Comparison of ENCODE assay signal across 24 cellular contexts in genomic region chr9:98888794-98889495, GRCh38. TPM values are rescaled to one million over a fixed set of nuclear protein-coding genes. Genes with fewer than 3 reads are reported as not detected.
DNase-seq lines count a peak whose midpoint lies in the region; ATAC-seq and TF ChIP-seq lines count a peak whose summit lies in the region.
"Had no signal": no experiment of that assay in that cellular context is flagged by ENCODE, and none has a peak within 500 bp of the region (broad histone marks: within the 10 kb centered on the region; RNA-seq: fewer than 3 reads in every experiment).

No MANE protein-coding gene starts in this region.

- peak overlapping the region; percentile 60; the same call in 1 of the 2 replicates for H2AK5ac ChIP-seq in IMR-90 (ENCODE audit: low read depth, low read length)

- H4K5ac ChIP-seq in IMR-90 (ENCODE audit: low read depth, low read length): peak overlapping the region; percentile 39; the same call in 1 of the 2 replicates

- H3K27me3 ChIP-seq in IMR-90 (ENCODE audit: control insufficient read depth, insufficient read depth, low read length) (no peaks in the 10 kb centered on the region), right cardiac atrium (ENCODE audit: control insufficient read depth, insufficient read depth) (no peaks in the 10 kb centered on the region), suprapubic skin (no peaks in the 10 kb centered on the region), right lobe of liver (no peaks in the 10 kb centered on the region)
- H3K27me3 ChIP-seq: esophagus squamous epithelium had no signal

- H3K4me1 ChIP-seq in IMR-90 (ENCODE audit: control insufficient read depth, insufficient read depth, low read length): peaks cover 14% of the 10 kb centered on the region
- peaks cover 28% of the 10 kb centered on the region for H3K4me1 ChIP-seq in right cardiac atrium (ENCODE audit: control insufficient read depth, insufficient read depth, low read length)
- H3K4me1 ChIP-seq in suprapubic skin: peaks cover 27% of the 10 kb centered on the region
- H3K4me1 ChIP-seq in right lobe of liver: no peaks in the 10 kb centered on the region
- H3K4me1 ChIP-seq: parathyroid adenoma had no signal

- no CpG with 5 or more reads among the region's 5 CpGs for WGBS in IMR-90 (ENCODE audit: extremely low coverage in 2 of 2, insufficient read length in 1 of 2), 2 experiments
- 49% methylated on average over 5 of the region's 5 CpGs for WGBS in right cardiac atrium
- 64% methylated on average over 5 of the region's 5 CpGs for WGBS in suprapubic skin
- 70% methylated on average over 4 of the region's 5 CpGs for WGBS in right lobe of liver (ENCODE audit: insufficient coverage, low coverage, low lambda C conversion rate, missing lambda C conversion rate)

- BruUV-seq in IMR-90 (replicated peaks; lab: Mats Ljungman, UMichigan): no TSS peak

- no peaks in the 10 kb centered on the region for H3K9me3 ChIP-seq in IMR-90 (ENCODE audit: control insufficient read depth, insufficient read depth, low read length)
- no peaks in the 10 kb centered on the region for H3K9me3 ChIP-seq in right cardiac atrium (ENCODE audit: control insufficient read depth, low read length)
- no peaks in the 10 kb centered on the region for H3K9me3 ChIP-seq in suprapubic skin
- H3K9me3 ChIP-seq in right lobe of liver: no peaks in the 10 kb centered on the region
- H3K9me3 ChIP-seq: esophagus squamous epithelium, thoracic aorta had no signal

- 0 out of 4 replicates have a peak overlapping the region, but pooled peaks of 1 of the 2 experiments have one; percentile 30 for H4K8ac ChIP-seq in IMR-90 (ENCODE audit: low read depth in 2 of 2, low read length in 2 of 2)

- no peak for TF ChIP-seq POLR2A in IMR-90 (IDR thresholded peaks at IDR 0.05; ENCODE audit: low read depth, low read length)
- TF ChIP-seq POLR2A in suprapubic skin (IDR thresholded peaks at IDR 0.05): no peak
- no peak for TF ChIP-seq POLR2A in right lobe of liver (IDR thresholded peaks at IDR 0.05)

- peak; percentile 24; the same call in 1 of the 2 replicates for ATAC-seq in IMR-90 (ENCODE audit: low read depth)
- peak; percentile 49 to 80 for ATAC-seq in right cardiac atrium
- ATAC-seq in right lobe of liver: no peak
- ATAC-seq in GM18909 (IDR thresholded peaks at IDR 0.05; ENCODE audit: poor library complexity, unreplicated experiment): no peak
- ATAC-seq: activated CD4-positive, alpha-beta T cell treated with anti-CD3 and anti-CD28 coated beads for 36 hours; activated naive CD8-positive, alpha-beta T cell treated with anti-CD3 and anti-CD28 coated beads, Interleukin-2, amount 50 U/mL, for 24 hours; natural killer cell treated with Interleukin-12 subunit alpha and Interleukin-12 subunit beta and Interleukin-15 and Interleukin-18, amount 100 ng/mL, for 72 hours had no signal

- H3K9me1 ChIP-seq in IMR-90 (ENCODE audit: insufficient read depth, low read length): peaks cover 10% of the 10 kb centered on the region

- H3K79me1 ChIP-seq in IMR-90 (ENCODE audit: low read depth in 1 of 2, low read length in 2 of 2): no peaks in the 10 kb centered on the region

- POLR2A ChIA-PET in IMR-90 (lab: Charles Lee; ENCODE audit: unreplicated experiment): no interaction called here

- peak overlapping the region; percentile 67 for H4K91ac ChIP-seq in IMR-90 (ENCODE audit: insufficient read depth, low read depth, low read length)

- H3K4me2 ChIP-seq in IMR-90 (ENCODE audit: low read depth, low read length): no peak overlapping the region

- H2AK9ac ChIP-seq in IMR-90 (replicated peaks; ENCODE audit: low read depth, low read length, poor library complexity): no peak overlapping the region

- CTCF ChIA-PET in IMR-90 (lab: Yijun Ruan, JAX): no interaction called here

- H3K4me3 ChIP-seq in IMR-90 (ENCODE audit: insufficient read depth, low read depth, low read length): no peak overlapping the region
- no peak overlapping the region for H3K4me3 ChIP-seq in right cardiac atrium (ENCODE audit: low read length)
- H3K4me3 ChIP-seq in suprapubic skin: no peak overlapping the region
- no peak overlapping the region for H3K4me3 ChIP-seq in right lobe of liver
- H3K4me3 ChIP-seq: esophagus squamous epithelium, thoracic aorta had no signal

- no peak overlapping the region for H3K9ac ChIP-seq in IMR-90 (ENCODE audit: low read depth, low read length)
- H3K9ac ChIP-seq: parathyroid adenoma had no signal

- TF ChIP-seq RAD21 in IMR-90 (IDR thresholded peaks at IDR 0.05; ENCODE audit: low read length): no peak

- H2BK120ac ChIP-seq in IMR-90 (ENCODE audit: low read depth, low read length): peak overlapping the region; percentile 44; the same call in 1 of the 2 replicates

- H3K56ac ChIP-seq in IMR-90 (ENCODE audit: extremely low read depth, insufficient read depth, low read length): no peak overlapping the region

- no peak overlapping the region for H3K23ac ChIP-seq in IMR-90 (ENCODE audit: low read depth, low read length)

- H3K36me3 ChIP-seq in IMR-90 (ENCODE audit: control insufficient read depth, insufficient read depth, low read length) (no peaks in the 10 kb centered on the region), suprapubic skin (no peaks in the 10 kb centered on the region), right lobe of liver (no peaks in the 10 kb centered on the region)
- H3K36me3 ChIP-seq: esophagus squamous epithelium, thoracic aorta had no signal

- no peak overlapping the region; the same call in 1 of the 2 replicates for H3K14ac ChIP-seq in IMR-90 (replicated peaks; ENCODE audit: low read depth, low read length)

- peak overlapping the region; percentile 17; the same call in 1 of the 2 replicates for H3K27ac ChIP-seq in IMR-90 (ENCODE audit: insufficient read depth, low read length)
- H3K27ac ChIP-seq in right cardiac atrium (ENCODE audit: low read length): peak overlapping the region; percentile 73
- H3K27ac ChIP-seq in suprapubic skin: peak overlapping the region; percentile 29
- H3K27ac ChIP-seq in right lobe of liver: no peak overlapping the region
- H3K27ac ChIP-seq: parathyroid adenoma, RWPE1, thoracic aorta had no signal

- H2BK15ac ChIP-seq in IMR-90 (ENCODE audit: low read depth, low read length): peak overlapping the region; percentile 52; the same call in 1 of the 3 replicates

- dilution Hi-C loops in IMR-90 (cut with HindIII; ENCODE audit: low sequenced_read_pairs, unreplicated experiment): no loop called here

- no peak overlapping the region for H2BK5ac ChIP-seq in IMR-90 (ENCODE audit: low read depth, low read length, poor library complexity, severe bottlenecking)

- intact Hi-C loops in IMR-90 (cut with micrococcal nuclease): no loop called here
- intact Hi-C loops in right cardiac atrium (cut with DNase I): no loop called here
- intact Hi-C loops in right lobe of liver (cut with DNase I): no loop called here

- no peaks in the 10 kb centered on the region for H4K20me1 ChIP-seq in IMR-90 (ENCODE audit: insufficient read depth, low read length)

- no peak for TF ChIP-seq EP300 in suprapubic skin (IDR thresholded peaks at IDR 0.05)

- peak overlapping the region; percentile 46 for H3K4ac ChIP-seq in IMR-90 (ENCODE audit: low read depth, low read length)

- TF ChIP-seq CTCF in IMR-90 (conservative IDR thresholded peaks at IDR 0.05; ENCODE audit: low read depth, low read length): no peak
- TF ChIP-seq CTCF in suprapubic skin (IDR thresholded peaks at IDR 0.05): no peak
- no peak for TF ChIP-seq CTCF in right lobe of liver (IDR thresholded peaks at IDR 0.05)

- H3K18ac ChIP-seq in IMR-90 (ENCODE audit: low read depth, low read length): peak overlapping the region; percentile 33; the same call in 1 of the 2 replicates

- H2AFZ ChIP-seq in IMR-90 (replicated peaks; ENCODE audit: low read length, poor library complexity): no peak overlapping the region
- H2AFZ ChIP-seq: parathyroid adenoma had no signal

- DNase-seq in IMR-90 (peak; percentile 27), dedifferentiated amniotic fluid mesenchymal stem cell (ENCODE audit: extremely low spot score) (peak; percentile 69), right cardiac atrium (peak in 2 of 3 donors; percentile 42 to 73), suprapubic skin (ENCODE audit: low spot score in 2 of 2) (no peak), right lobe of liver (no peak), NCI-H1436 (lab: John Stamatoyannopoulos, UW) (no peak)
- DNase-seq: activated CD4-positive, alpha-beta T cell treated with anti-CD3 and anti-CD28 coated beads for 36 hours; activated naive CD8-positive, alpha-beta T cell treated with anti-CD3 and anti-CD28 coated beads, Interleukin-2, amount 50 U/mL, for 24 hours; caudate nucleus; effector CD8-positive, alpha-beta T cell; esophagus squamous epithelium; HFFc6; hippocampal formation; islet precursor cell; KBM-7; mesendoderm; NCI-H2081 treated with DMSO at 0.1 percent for 48 hours; NCI-H510A had no signal

- in situ Hi-C loops in IMR-90 (cut with MboI; ENCODE audit: low sequenced_read_pairs): no loop called here

- H2BK20ac ChIP-seq in IMR-90 (ENCODE audit: low read depth, low read length): peak overlapping the region; percentile 77

TF ChIP-seq in IMR-90, 13 proteins besides CTCF, POLR2A, EP300 and RAD21 (continues in another document):
- TF ChIP-seq SMC3 (IDR thresholded peaks at IDR 0.05; ENCODE audit: low read depth, low read length) (no peak), RFX5 (IDR thresholded peaks at IDR 0.05; ENCODE audit: low read depth, low read length) (no peak), BHLHE40 (IDR thresholded peaks at IDR 0.05; ENCODE audit: low read depth, low read length) (no peak), CEBPB (IDR thresholded peaks at IDR 0.05; ENCODE audit: low read depth, low read length) (no peak), NFE2L2 (IDR thresholded peaks at IDR 0.05; ENCODE audit: low read depth, low read length) (no peak), MXI1 (IDR thresholded peaks at IDR 0.05; ENCODE audit: borderline replicate concordance, low read depth, low read length) (no peak), MAZ (IDR thresholded peaks at IDR 0.05; ENCODE audit: borderline replicate concordance, low read depth, low read length) (no peak), FOS (IDR thresholded peaks at IDR 0.05; ENCODE audit: low read depth, low read length) (no peak)

RNA-seq across cellular contexts. Expression of gene COL15A1, which starts 54.8 kb away (rescaled TPM):
- total RNA-seq in IMR-90 (2012; rRNA removed): 1.9 and 2.2 TPM in 2 replicates
- polyA plus RNA-seq in IMR-90 (2012; rRNA removed): 3.1 and 3.7 TPM in 2 replicates
- polyA plus RNA-seq in IMR-90 (2012; cell fraction: cytosol; rRNA removed): 1.9 and 4.0 TPM in 2 replicates
- 4.3 and 4.6 TPM in 2 replicates for polyA plus RNA-seq in IMR-90 (2012; cell fraction: nucleus; rRNA removed; ENCODE audit: low replicate concordance)
- 10 to 100 TPM; 34.7 to 87.1 (median 63.5) TPM for total RNA-seq in right cardiac atrium
- polyA plus RNA-seq in right cardiac atrium: 22.5 TPM
- 10 to 100 TPM in 2 of 4 donors, 1 to 10 TPM in 2; 8.0 to 15.0 (median 9.3) TPM for total RNA-seq in suprapubic skin
- total RNA-seq in right lobe of liver: under 1 TPM in 4 of 6 experiments, not detected in 2; 0.07 to 0.58 (median 0.11) TPM
- total RNA-seq: activated CD4-positive, alpha-beta T cell treated with anti-CD3 and anti-CD28 coated beads for 36 hours; activated T-helper 2 cell treated with anti-CD3 and anti-CD28 coated beads, Interferon-gamma antibody, Interleukin-2, Interleukin-4, amounts not matched to agents 10 μg/mL and 5 μg/mL and 100 μg/mL, durations not matched to agents 14 hours and 24 hours and 36 hours had no signal

Comparison
In these comparisons a context has a peak if more than half of its experiments do, and no peak if none do; other contexts are left out.
1. ATAC-seq: peak in IMR-90 (single experiment) and right cardiac atrium (2 of 2); none in right lobe of liver (0 of 4) and GM18909 (single experiment).
2. DNase-seq: peak in IMR-90 (single experiment), dedifferentiated amniotic fluid mesenchymal stem cell (single experiment) and right cardiac atrium (2 of 3); none in suprapubic skin (0 of 2), right lobe of liver (0 of 3) and NCI-H1436 (single experiment).
3. H3K27ac ChIP-seq: peak in IMR-90 (single experiment), right cardiac atrium (single experiment) and suprapubic skin (single experiment); none in right lobe of liver (0 of 3).